ENCODE assay signal across 18 cellular contexts in genomic region chrX:9539611-9540387, GRCh38.
DNase-seq lines count a peak whose midpoint lies in the region; ATAC-seq and TF ChIP-seq lines count a peak whose summit lies in the region.
"Had no signal": no experiment of that assay in that cellular context is flagged by ENCODE, and none has a peak within 500 bp of the region (broad histone marks: within the 10 kb centered on the region; RNA-seq: fewer than 3 reads in every experiment).

No MANE protein-coding gene starts in this region.

- peaks cover 4 to 19% (median 7%) of the 10 kb centered on the region in 3 donors for H3K36me3 Mint-ChIP-seq in naive thymus-derived CD8-positive, alpha-beta T cell

- H3K4me1 ChIP-seq in OCI-LY1 (ENCODE audit: insufficient read depth, low read length, severe bottlenecking) = peaks cover 44% of the 10 kb centered on the region
- H3K4me1 ChIP-seq in SJCRH30 = peaks cover 37% of the 10 kb centered on the region

- H3K36me3 ChIP-seq in OCI-LY1 (ENCODE audit: insufficient read depth, low read length) (peaks cover 13% of the 10 kb centered on the region), SJCRH30 (no peaks in the 10 kb centered on the region)
- H3K36me3 ChIP-seq: thoracic aorta had no signal

- 0 out of 2 replicates have a peak, but pooled peaks cover 4% of the 10 kb centered on the region for H3K79me2 ChIP-seq in OCI-LY1 (ENCODE audit: insufficient read depth, low read length)

- H3K9me3 ChIP-seq in OCI-LY1 (ENCODE audit: low read length) (no peaks in the 10 kb centered on the region), SJCRH30 (replicated peaks) (no peaks in the 10 kb centered on the region)
- H3K9me3 ChIP-seq: thoracic aorta had no signal

- H3K27ac ChIP-seq in OCI-LY1 (ENCODE audit: low read depth, low read length, poor library complexity, severe bottlenecking) (peak overlapping the region; percentile 79), SJCRH30 (no peak overlapping the region)
- H3K27ac ChIP-seq: thoracic aorta had no signal

- no peak overlapping the region for H3K4me3 ChIP-seq in Jurkat, Clone E6-1 (ENCODE audit: low read length)
- H3K4me3 ChIP-seq in OCI-LY1 (ENCODE audit: low read depth, low read length, poor library complexity, severe bottlenecking) (no peak overlapping the region), SJCRH30 (no peak overlapping the region)
- H3K4me3 ChIP-seq: thoracic aorta had no signal

- no peaks in the 10 kb centered on the region for H3K9me3 Mint-ChIP-seq in naive thymus-derived CD8-positive, alpha-beta T cell
- H3K9me3 Mint-ChIP-seq: memory B cell had no signal

- H4K20me1 ChIP-seq in OCI-LY1 (ENCODE audit: insufficient read depth, low read length) = no peaks in the 10 kb centered on the region

- POLR2A ChIA-PET in naive thymus-derived CD8-positive, alpha-beta T cell (lab: Charles Lee) = no interaction called here

- no peaks in the 10 kb centered on the region for H3K27me3 Mint-ChIP-seq in naive thymus-derived CD8-positive, alpha-beta T cell
- H3K27me3 Mint-ChIP-seq: memory B cell had no signal

- no peak overlapping the region; the same call in 1 of the 2 replicates for H3K4me2 ChIP-seq in OCI-LY1 (ENCODE audit: low read length)

- H2AFZ ChIP-seq in OCI-LY1 (ENCODE audit: low read length) = no peak overlapping the region

- no peaks in the 10 kb centered on the region for H3F3A ChIP-seq in OCI-LY1 (ENCODE audit: insufficient read depth, low read length)

- no peaks in the 10 kb centered on the region for H3K9me2 ChIP-seq in OCI-LY1 (ENCODE audit: low read depth, low read length)

- peaks cover 16 to 48% (median 31%) of the 10 kb centered on the region in 4 donors for H3K4me1 Mint-ChIP-seq in naive thymus-derived CD8-positive, alpha-beta T cell

- H3K4me3 Mint-ChIP-seq in naive thymus-derived CD8-positive, alpha-beta T cell = no peak overlapping the region
- H3K4me3 Mint-ChIP-seq: endodermal cell, memory B cell had no signal

- H3K27me3 ChIP-seq in OCI-LY1 (ENCODE audit: insufficient read depth, low read length) (no peaks in the 10 kb centered on the region), SJCRH30 (no peaks in the 10 kb centered on the region)

- TF ChIP-seq CTCF in OCI-LY1 (IDR thresholded peaks at IDR 0.05; ENCODE audit: low read length) = no peak

- DNase-seq in NCI-H2107 treated with DMSO at 0.1 percent for 48 hours (lab: John Stamatoyannopoulos, UW; ENCODE audit: unreplicated experiment) (peak; percentile 29), NCI-H2107 (lab: John Stamatoyannopoulos, UW) (no peak), DMS 273 (lab: John Stamatoyannopoulos, UW; ENCODE audit: unreplicated experiment) (no peak), OCI-M1 (lab: John Stamatoyannopoulos, UW) (no peak), SJCRH30 (no peak)
- DNase-seq in Jurkat, Clone E6-1 (ENCODE audit: low read depth, low spot score) = peak; percentile 44
- DNase-seq in naive thymus-derived CD8-positive, alpha-beta T cell = peak in 1 of 10 donors; percentile 17
- DNase-seq: activated CD4-positive, CD25-positive, alpha-beta regulatory T cell; anterior cingulate cortex; DMS153; endodermal cell; Karpas-422; NCI-H526; PC-3; T-helper 2 cell had no signal

- H3K27ac Mint-ChIP-seq in naive thymus-derived CD8-positive, alpha-beta T cell = peak overlapping the region in 4 of 10 donors; percentile 28 to 65 (median 50)
- H3K27ac Mint-ChIP-seq: endodermal cell, memory B cell had no signal

- peak; percentile 49 to 61 for ATAC-seq in naive thymus-derived CD8-positive, alpha-beta T cell
- ATAC-seq: PC-3 had no signal

- no peak overlapping the region for H3K9ac ChIP-seq in OCI-LY1 (ENCODE audit: low read length)

Comparison
In these comparisons a context has a peak if more than half of its experiments do, and no peak if none do; other contexts are left out.
1. DNase-seq: peak in NCI-H2107 treated with DMSO at 0.1 percent for 48 hours (single experiment) and Jurkat, Clone E6-1 (single experiment); none in NCI-H2107 (single experiment), DMS 273 (single experiment), OCI-M1 (single experiment) and SJCRH30 (0 of 2).